ENCODE assay signal across 19 cellular contexts in the genomic region with DNA sequence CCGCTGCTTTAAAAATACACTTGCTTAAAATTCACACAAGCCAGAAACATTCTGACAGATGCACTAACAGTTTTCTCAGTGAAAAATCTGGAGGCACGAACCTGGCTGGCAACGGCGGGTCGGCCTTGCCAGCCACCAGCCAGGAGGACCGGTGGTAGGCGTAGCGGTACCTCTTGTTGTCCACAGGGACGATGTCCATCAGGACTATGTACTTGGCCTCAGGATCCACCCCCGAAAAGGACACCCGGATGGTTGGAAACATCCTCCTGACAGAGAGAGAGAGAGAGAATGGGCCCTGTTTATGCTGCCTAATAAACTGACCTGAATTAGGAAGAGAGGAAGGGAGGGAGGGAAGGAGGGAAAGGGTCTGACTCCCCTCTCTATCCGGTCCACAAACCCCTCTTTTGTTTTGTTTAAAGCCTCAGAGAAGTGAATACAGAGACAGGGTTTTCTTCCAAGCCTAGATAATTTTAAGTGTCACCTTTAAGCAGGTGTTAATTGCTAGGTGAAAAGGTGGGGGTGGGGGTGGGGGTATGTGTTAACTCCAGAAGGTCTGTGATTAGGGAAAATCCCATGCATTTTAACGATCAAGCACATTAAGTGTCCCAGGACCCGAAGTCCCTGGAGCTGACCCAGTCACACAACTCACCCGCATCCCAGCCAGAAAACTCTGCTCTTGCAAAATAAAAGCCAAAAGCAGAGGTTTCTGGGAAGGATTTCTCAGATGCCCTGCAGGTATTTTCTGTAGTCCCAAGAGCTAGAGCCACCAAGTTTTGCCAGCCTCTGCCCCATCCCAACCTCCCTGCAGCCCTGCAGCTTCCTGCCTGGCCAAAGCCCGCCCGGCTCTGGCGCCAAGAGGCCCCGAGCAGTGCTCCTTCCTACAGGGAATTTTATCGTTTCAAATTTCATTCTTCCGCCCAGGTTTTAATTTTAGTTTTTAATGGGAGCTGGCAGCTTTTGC. TPM values are rescaled to one million over a fixed set of nuclear protein-coding genes. Genes with fewer than 3 reads are reported as not detected.
A peak's percentile ranks its signal among the peaks of the same experiment; 100 is the strongest.
DNase-seq lines count a peak whose midpoint lies in the region; ATAC-seq and TF ChIP-seq lines count a peak whose summit lies in the region.
"Had no signal": no experiment of that assay in that cellular context is flagged by ENCODE, and none has a peak within 500 bp of the region (broad histone marks: within the 10 kb centered on the region; RNA-seq: fewer than 3 reads in every experiment).

No MANE protein-coding gene starts in this region.

- peaks cover 30% of the 10 kb centered on the region for H3K27me3 Mint-ChIP-seq in glutamatergic neuron (ENCODE audit: unreplicated experiment)

- H3K4me1 Mint-ChIP-seq in glutamatergic neuron (ENCODE audit: low read depth, unreplicated experiment), result peaks cover 15% of the 10 kb centered on the region

- H3K36me3 Mint-ChIP-seq in glutamatergic neuron (ENCODE audit: unreplicated experiment), result no peaks in the 10 kb centered on the region
- H3K36me3 Mint-ChIP-seq: activated naive CD8-positive, alpha-beta T cell treated with anti-CD3 and anti-CD28 coated beads, Interleukin-2, amount 10 ng/mL, durations not matched to agents 7 days and 5 days; memory B cell had no signal

- TF ChIP-seq CTCF in glutamatergic neuron (IDR thresholded peaks at IDR 0.05; ENCODE audit: partially characterized antibody, unreplicated experiment), result no peak

- H3K27ac Mint-ChIP-seq in glutamatergic neuron (ENCODE audit: unreplicated experiment), result no peak overlapping the region
- H3K27ac Mint-ChIP-seq: activated CD4-positive, alpha-beta memory T cell treated with anti-CD3 and anti-CD28 coated beads, Interleukin-2, amount 10 ng/mL, durations not matched to agents 7 days and 5 days; activated naive CD8-positive, alpha-beta T cell treated with anti-CD3 and anti-CD28 coated beads, Interleukin-2, amount 10 ng/mL, durations not matched to agents 7 days and 5 days; activated T-cell treated with anti-CD3 and anti-CD28 coated beads, Interleukin-2, amount 50 U/mL, for 72 hours; memory B cell had no signal

- peak; percentile 57 for DNase-seq in ELF-1 (ENCODE audit: low read depth, low spot score)
- peak; percentile 73 for DNase-seq in NCI-H146 (lab: John Stamatoyannopoulos, UW)
- no peak for DNase-seq in glutamatergic neuron
- DNase-seq in left lobe of liver (ENCODE audit: low spot score), result no peak
- no peak for DNase-seq in HuH-7 (ENCODE audit: low spot score)
- no peak for DNase-seq in nucleus accumbens (lab: John Stamatoyannopoulos, UW)
- DNase-seq in DMS53 treated with DMSO at 0.1 percent for 48 hours (lab: John Stamatoyannopoulos, UW; ENCODE audit: unreplicated experiment), result no peak
- DNase-seq: activated CD4-positive, alpha-beta memory T cell treated with anti-CD3 and anti-CD28 coated beads, Interleukin-2, amount 10 ng/mL, durations not matched to agents 7 days and 5 days; activated naive CD8-positive, alpha-beta T cell treated with anti-CD3 and anti-CD28 coated beads, Interleukin-2, amount 10 ng/mL, durations not matched to agents 7 days and 5 days; activated T-cell treated with anti-CD3 and anti-CD28 coated beads, Interleukin-2, amount 50 U/mL, for 72 hours; effector CD8-positive, alpha-beta T cell; NCI-H2081; NCI-H69; right lobe of liver; RPMI8226; stimulated activated CD4-positive, alpha-beta T cell treated with anti-CD3 and anti-CD28 coated beads, Interleukin-1b, Interleukin-23, amount 100 ng/mL, for 48 hours had no signal

- peak overlapping the region; percentile 78 for H3K4me3 Mint-ChIP-seq in glutamatergic neuron (ENCODE audit: unreplicated experiment)
- H3K4me3 Mint-ChIP-seq: activated CD4-positive, alpha-beta memory T cell treated with anti-CD3 and anti-CD28 coated beads, Interleukin-2, amount 10 ng/mL, durations not matched to agents 7 days and 5 days; activated naive CD8-positive, alpha-beta T cell treated with anti-CD3 and anti-CD28 coated beads, Interleukin-2, amount 10 ng/mL, durations not matched to agents 7 days and 5 days; activated T-cell treated with anti-CD3 and anti-CD28 coated beads, Interleukin-2, amount 50 U/mL, for 72 hours; memory B cell had no signal

- ATAC-seq in left lobe of liver (peak; percentile 18), GM21528 (IDR thresholded peaks at IDR 0.05; ENCODE audit: low FRiP score, unreplicated experiment) (no peak)
- ATAC-seq: activated T-cell treated with anti-CD3 and anti-CD28 coated beads, Interleukin-2, amount 50 U/mL, for 72 hours; right lobe of liver had no signal

- peaks cover 9% of the 10 kb centered on the region for H3K9me3 Mint-ChIP-seq in glutamatergic neuron (ENCODE audit: unreplicated experiment)
- H3K9me3 Mint-ChIP-seq: activated CD4-positive, alpha-beta memory T cell treated with anti-CD3 and anti-CD28 coated beads, Interleukin-2, amount 10 ng/mL, durations not matched to agents 7 days and 5 days; activated naive CD8-positive, alpha-beta T cell treated with anti-CD3 and anti-CD28 coated beads, Interleukin-2, amount 10 ng/mL, durations not matched to agents 7 days and 5 days; activated T-cell treated with anti-CD3 and anti-CD28 coated beads, Interleukin-2, amount 50 U/mL, for 72 hours; memory B cell had no signal

RNA-seq across cellular contexts. Expression of a gene that starts 5.0 kb away (rescaled TPM):
- total RNA-seq in glutamatergic neuron (ENCODE audit: unreplicated experiment) (1.2 TPM), left lobe of liver (1.5 TPM)
- total RNA-seq: subcutaneous adipose tissue had no signal

Comparison
In these comparisons a context has a peak if more than half of its experiments do, and no peak if none do; other contexts are left out.
1. DNase-seq: peak in ELF-1 (single experiment) and NCI-H146 (single experiment); none in glutamatergic neuron (single experiment), left lobe of liver (single experiment), HuH-7 (single experiment), nucleus accumbens (0 of 56) and DMS53 treated with DMSO at 0.1 percent for 48 hours (single experiment).